13 cellular contexts compared by ENCODE assay signal in the genomic region with DNA sequence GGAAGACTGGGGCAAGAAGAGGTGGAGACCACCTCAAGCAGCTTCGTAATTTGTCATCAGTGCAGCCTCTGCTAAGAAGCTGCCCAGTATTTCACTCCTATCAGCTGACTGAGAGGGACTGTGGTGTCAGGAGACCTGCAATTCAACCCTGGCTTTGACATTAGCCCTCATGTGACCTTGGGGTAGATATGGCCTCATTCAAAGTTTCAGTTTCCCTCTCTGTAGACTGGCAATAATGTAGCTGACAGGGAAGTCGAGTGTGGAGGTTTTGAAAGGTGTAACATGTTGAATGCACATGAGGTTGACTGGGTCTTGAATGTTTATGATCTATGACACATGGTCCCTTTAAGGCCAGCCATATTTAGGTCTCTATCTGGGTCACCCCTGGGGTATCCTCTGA. TPM values are rescaled to one million over a fixed set of nuclear protein-coding genes. Genes with fewer than 3 reads are reported as not detected.
A peak's percentile ranks its signal among the peaks of the same experiment; 100 is the strongest.
DNase-seq lines count a peak whose midpoint lies in the region; ATAC-seq lines count a peak whose summit lies in the region.
"Had no signal": no experiment of that assay in that cellular context is flagged by ENCODE, and none has a peak within 500 bp of the region (broad histone marks: within the 10 kb centered on the region; RNA-seq: fewer than 3 reads in every experiment).

No MANE protein-coding gene starts in this region.

- H3K9me3 Mint-ChIP-seq in immature natural killer cell = peaks cover 0 to 1% (median 0%) of the 10 kb centered on the region in 6 donors
- no peaks in the 10 kb centered on the region for H3K9me3 Mint-ChIP-seq in activated naive CD8-positive, alpha-beta T cell treated with anti-CD3 and anti-CD28 coated beads for 36 hours
- H3K9me3 Mint-ChIP-seq: activated T-cell treated with anti-CD3 and anti-CD28 coated beads, Interleukin-2, amount 50 U/mL, for 24 hours had no signal

- no peak overlapping the region for H3K27ac ChIP-seq in SJCRH30

- peak; percentile 75 for ATAC-seq in GM18519 (IDR thresholded peaks at IDR 0.05; ENCODE audit: low FRiP score, unreplicated experiment)
- peak; percentile 93 for ATAC-seq in GM21447 (IDR thresholded peaks at IDR 0.05; ENCODE audit: unreplicated experiment)
- peak; percentile 75 for ATAC-seq in HG03103 (IDR thresholded peaks at IDR 0.05; ENCODE audit: low read depth, unreplicated experiment)
- ATAC-seq: Panc1, sciatic nerve had no signal

- no peak overlapping the region for H3K4me3 Mint-ChIP-seq in immature natural killer cell
- H3K4me3 Mint-ChIP-seq in activated naive CD8-positive, alpha-beta T cell treated with anti-CD3 and anti-CD28 coated beads for 36 hours = no peak overlapping the region
- H3K4me3 Mint-ChIP-seq: activated T-cell treated with anti-CD3 and anti-CD28 coated beads, Interleukin-2, amount 50 U/mL, for 24 hours had no signal

- H3K27ac Mint-ChIP-seq in immature natural killer cell = no peak overlapping the region
- no peak overlapping the region for H3K27ac Mint-ChIP-seq in activated naive CD8-positive, alpha-beta T cell treated with anti-CD3 and anti-CD28 coated beads for 36 hours
- H3K27ac Mint-ChIP-seq: activated T-cell treated with anti-CD3 and anti-CD28 coated beads, Interleukin-2, amount 50 U/mL, for 24 hours had no signal

- no peaks in the 10 kb centered on the region for H3K4me1 Mint-ChIP-seq in immature natural killer cell
- no peaks in the 10 kb centered on the region for H3K4me1 Mint-ChIP-seq in activated naive CD8-positive, alpha-beta T cell treated with anti-CD3 and anti-CD28 coated beads for 36 hours

- no peaks in the 10 kb centered on the region for H3K36me3 Mint-ChIP-seq in immature natural killer cell
- no peaks in the 10 kb centered on the region for H3K36me3 Mint-ChIP-seq in activated naive CD8-positive, alpha-beta T cell treated with anti-CD3 and anti-CD28 coated beads for 36 hours

- H3K4me3 ChIP-seq in SJCRH30 = no peak overlapping the region

- DNase-seq in RPMI8226 (peak; percentile 10), SJCRH30 (no peak), immature natural killer cell (no peak), NCI-H446 (lab: John Stamatoyannopoulos, UW) (no peak)
- no peak for DNase-seq in activated naive CD8-positive, alpha-beta T cell treated with anti-CD3 and anti-CD28 coated beads for 36 hours
- DNase-seq: activated T-cell treated with anti-CD3 and anti-CD28 coated beads, Interleukin-2, amount 50 U/mL, for 24 hours; NCI-H1417 treated with DMSO at 0.1 percent for 48 hours had no signal

- H3K4me1 ChIP-seq in SJCRH30 = no peaks in the 10 kb centered on the region

- no peaks in the 10 kb centered on the region for H3K9me3 ChIP-seq in SJCRH30 (replicated peaks)

- no peaks in the 10 kb centered on the region for H3K36me3 ChIP-seq in SJCRH30

- no peaks in the 10 kb centered on the region for H3K27me3 ChIP-seq in SJCRH30

- H3K27me3 Mint-ChIP-seq in immature natural killer cell (ENCODE audit: low read depth in 3 of 3) = peaks cover 2 to 9% (median 4%) of the 10 kb centered on the region in 3 donors
- H3K27me3 Mint-ChIP-seq in activated naive CD8-positive, alpha-beta T cell treated with anti-CD3 and anti-CD28 coated beads for 36 hours = peaks cover 9% of the 10 kb centered on the region

RNA-seq across cellular contexts. Expression of gene SPRR4, which starts 2.2 kb away (rescaled TPM):
- not detected in 2 replicates for total RNA-seq in SJCRH30 (2014; rRNA removed; shearing (Covaris generic))
- not detected for polyA plus RNA-seq in immature natural killer cell
- total RNA-seq in activated naive CD8-positive, alpha-beta T cell treated with anti-CD3 and anti-CD28 coated beads for 36 hours = not detected
- total RNA-seq: endothelial cell of umbilical vein, sciatic nerve had no signal
- polyA plus RNA-seq: endothelial cell of umbilical vein had no signal

RNA-seq across cellular contexts. Expression of gene SPRR1A, which starts 15.6 kb away (rescaled TPM):
- not detected in 2 replicates for total RNA-seq in SJCRH30 (2014; rRNA removed; shearing (Covaris generic))
- not detected for polyA plus RNA-seq in immature natural killer cell
- total RNA-seq in activated naive CD8-positive, alpha-beta T cell treated with anti-CD3 and anti-CD28 coated beads for 36 hours = not detected
- total RNA-seq: endothelial cell of umbilical vein, sciatic nerve had no signal
- polyA plus RNA-seq: endothelial cell of umbilical vein had no signal

RNA-seq across cellular contexts. Expression of gene SPRR5, which starts 21.2 kb away (rescaled TPM):
- total RNA-seq in SJCRH30 (2014; rRNA removed; shearing (Covaris generic)) = not detected in 2 replicates
- polyA plus RNA-seq in immature natural killer cell = not detected
- total RNA-seq in activated naive CD8-positive, alpha-beta T cell treated with anti-CD3 and anti-CD28 coated beads for 36 hours = not detected
- total RNA-seq: endothelial cell of umbilical vein, sciatic nerve had no signal
- polyA plus RNA-seq: endothelial cell of umbilical vein had no signal

RNA-seq across cellular contexts. Expression of gene SPRR3, which starts 33.3 kb away (rescaled TPM):
- total RNA-seq in SJCRH30 (2014; rRNA removed; shearing (Covaris generic)) = not detected in 2 replicates
- polyA plus RNA-seq in immature natural killer cell = not detected
- total RNA-seq in activated naive CD8-positive, alpha-beta T cell treated with anti-CD3 and anti-CD28 coated beads for 36 hours = not detected
- total RNA-seq: endothelial cell of umbilical vein had no signal
- polyA plus RNA-seq: endothelial cell of umbilical vein had no signal

RNA-seq across cellular contexts. Expression of gene IVL, which starts 59.9 kb away (rescaled TPM):
- total RNA-seq in SJCRH30 (2014; rRNA removed; shearing (Covaris generic)) = not detected in 2 replicates
- not detected for polyA plus RNA-seq in immature natural killer cell
- not detected for total RNA-seq in activated naive CD8-positive, alpha-beta T cell treated with anti-CD3 and anti-CD28 coated beads for 36 hours
- total RNA-seq: endothelial cell of umbilical vein, sciatic nerve had no signal
- polyA plus RNA-seq: endothelial cell of umbilical vein had no signal
